In the genomic region with DNA sequence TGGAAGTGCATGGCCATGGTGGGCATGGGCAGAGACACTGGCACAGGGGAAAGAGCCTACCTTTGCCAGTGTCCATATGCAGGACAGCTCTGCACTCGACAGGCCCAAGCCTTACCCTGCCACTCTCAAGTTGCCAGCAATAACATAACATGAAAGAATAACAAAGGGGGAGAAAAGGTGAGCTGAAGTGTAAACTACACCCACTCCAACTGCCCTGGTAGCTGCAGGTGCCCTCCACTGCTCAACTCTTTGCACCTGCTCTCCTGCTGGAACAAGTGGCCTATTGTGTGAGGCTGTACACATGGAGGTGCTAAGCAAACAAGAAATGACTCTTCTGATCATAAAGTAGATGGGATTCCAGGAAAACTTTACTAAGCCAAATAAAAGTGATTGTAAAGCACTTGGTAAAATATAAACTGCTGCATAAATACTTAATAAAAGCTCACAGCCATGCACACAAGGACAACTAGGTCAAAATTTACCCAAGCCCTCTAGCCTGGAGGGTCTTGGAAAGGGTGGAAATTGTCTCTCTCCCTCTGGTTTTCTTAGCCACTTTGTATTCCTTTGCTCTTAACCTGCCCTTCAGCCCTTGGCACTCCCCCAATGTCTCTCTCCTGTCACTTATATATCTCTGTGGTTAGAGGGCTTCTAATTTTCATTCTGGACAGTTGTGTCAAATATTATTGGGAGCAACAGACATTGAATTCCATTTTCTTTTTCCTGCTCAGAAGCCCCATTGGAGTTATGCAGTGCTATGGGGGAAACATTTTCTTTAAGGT, we compare ENCODE assay signal across 15 cellular contexts.
DNase-seq lines count a peak whose midpoint lies in the region; TF ChIP-seq lines count a peak whose summit lies in the region.
"Had no signal": no experiment of that assay in that cellular context is flagged by ENCODE, and none has a peak within 500 bp of the region (broad histone marks: within the 10 kb centered on the region; RNA-seq: fewer than 3 reads in every experiment).

No MANE protein-coding gene starts in this region.

- no peaks in the 10 kb centered on the region for H3K4me1 ChIP-seq in SJCRH30

- no peak overlapping the region for H3K4me3 ChIP-seq in SJCRH30
- H3K4me3 ChIP-seq: skin epidermis had no signal

- peaks cover 39% of the 10 kb centered on the region for H3K4me1 Mint-ChIP-seq in progenitor cell of endocrine pancreas (ENCODE audit: low read depth)

- DNase-seq in HuH-7 (ENCODE audit: low spot score) (peak; percentile 29), NCI-H2107 (lab: John Stamatoyannopoulos, UW) (peak; percentile 64), SHP77 (lab: John Stamatoyannopoulos, UW) (peak; percentile 56 to 58), progenitor cell of endocrine pancreas (ENCODE audit: low spot score, unreplicated experiment) (no peak), G401 (ENCODE audit: low spot score) (no peak), SJCRH30 (no peak), Ammon's horn (ENCODE audit: low spot score) (no peak), NCI-H2227 (lab: John Stamatoyannopoulos, UW; ENCODE audit: unreplicated experiment) (no peak)
- DNase-seq: DMS79 treated with DMSO at 0.1 percent for 48 hours, H7, mesendoderm, NCI-H1930, occipital lobe had no signal

- no peaks in the 10 kb centered on the region for H3K27me3 Mint-ChIP-seq in progenitor cell of endocrine pancreas

- H3K4me3 Mint-ChIP-seq in progenitor cell of endocrine pancreas (ENCODE audit: low read depth): no peak overlapping the region
- H3K4me3 Mint-ChIP-seq: WTC11 had no signal

- peak overlapping the region; percentile 92 for H3K27ac Mint-ChIP-seq in progenitor cell of endocrine pancreas
- H3K27ac Mint-ChIP-seq: WTC11 had no signal

- no peak for TF ChIP-seq CTCF in progenitor cell of endocrine pancreas (IDR thresholded peaks at IDR 0.05; ENCODE audit: unreplicated experiment)

- no peaks in the 10 kb centered on the region for H3K27me3 ChIP-seq in SJCRH30

- H3K36me3 ChIP-seq in SJCRH30: no peaks in the 10 kb centered on the region

- in situ Hi-C loops in G401 (cut with HindIII; ENCODE audit: low sequenced_read_pairs): no loop called here

- H3K9me3 Mint-ChIP-seq in progenitor cell of endocrine pancreas (ENCODE audit: low read depth): no peaks in the 10 kb centered on the region
- H3K9me3 Mint-ChIP-seq: WTC11 had no signal

- H3K27ac ChIP-seq in SJCRH30: no peak overlapping the region
- H3K27ac ChIP-seq: skin epidermis had no signal

- H3K9me3 ChIP-seq in SJCRH30 (replicated peaks): no peaks in the 10 kb centered on the region

- no peaks in the 10 kb centered on the region for H3K36me3 Mint-ChIP-seq in progenitor cell of endocrine pancreas (ENCODE audit: insufficient read depth)
- H3K36me3 Mint-ChIP-seq: WTC11 had no signal

Comparison
In these comparisons a context has a peak if more than half of its experiments do, and no peak if none do; other contexts are left out.
1. DNase-seq: peak in HuH-7 (single experiment), NCI-H2107 (single experiment) and SHP77 (2 of 2); none in progenitor cell of endocrine pancreas (single experiment), G401 (single experiment), SJCRH30 (0 of 2), Ammon's horn (single experiment) and NCI-H2227 (single experiment).